Comparison of ENCODE assay signal across 11 cellular contexts in genomic region chr6:5115168-5115567, GRCh38. TPM values are rescaled to one million over a fixed set of nuclear protein-coding genes. Genes with fewer than 3 reads are reported as not detected.
A peak's percentile ranks its signal among the peaks of the same experiment; 100 is the strongest.
DNase-seq lines count a peak whose midpoint lies in the region; ATAC-seq, FAIRE-seq and TF ChIP-seq lines count a peak whose summit lies in the region.
"Had no signal": no experiment of that assay in that cellular context is flagged by ENCODE, and none has a peak within 500 bp of the region (broad histone marks: within the 10 kb centered on the region; RNA-seq: fewer than 3 reads in every experiment).

No MANE protein-coding gene starts in this region.

- WGBS in heart left ventricle, 4 donors: 71 to 83% (median 76%) methylated on average over 10 of the region's 10 CpGs
- WGBS in transverse colon (ENCODE audit: low coverage in 1 of 2), 2 donors: 40 to 65% methylated on average over 1 to 10 of the region's 10 CpGs

- H3K9me3 Mint-ChIP-seq in HFFc6: peaks cover under 1% of the 10 kb centered on the region; the same call in 1 of the 2 replicates
- peaks cover 5% of the 10 kb centered on the region for H3K9me3 Mint-ChIP-seq in astrocyte (ENCODE audit: unreplicated experiment)
- H3K9me3 Mint-ChIP-seq: central memory CD8-positive, alpha-beta T cell; naive thymus-derived CD8-positive, alpha-beta T cell had no signal

- H3K4me1 ChIP-seq in astrocyte (ENCODE audit: insufficient read depth, low read length) (no peaks in the 10 kb centered on the region), heart left ventricle (peaks cover 0 to 13% (median 0%) of the 10 kb centered on the region in 12 donors), transverse colon (no peaks in the 10 kb centered on the region)

- TF ChIP-seq CTCF in HFFc6 (IDR thresholded peaks at IDR 0.05): peak; percentile 54
- peak; percentile 38 for TF ChIP-seq CTCF in astrocyte (IDR thresholded peaks at IDR 0.05; ENCODE audit: insufficient read depth, low read depth, low read length)
- peak; percentile 21 to 64 (median 44) for TF ChIP-seq CTCF in heart left ventricle (IDR thresholded peaks at IDR 0.05)
- peak in 4 of 5 experiments; percentile 28 to 36 (median 32) for TF ChIP-seq CTCF in transverse colon (IDR thresholded peaks at IDR 0.05)

- no peak overlapping the region for H3K4me2 ChIP-seq in astrocyte (ENCODE audit: low read length)

- H3K9ac ChIP-seq in astrocyte (ENCODE audit: low read length): no peak overlapping the region

- TF ChIP-seq POLR2A in heart left ventricle (IDR thresholded peaks at IDR 0.05): no peak
- no peak for TF ChIP-seq POLR2A in transverse colon (IDR thresholded peaks at IDR 0.05)

- intact Hi-C loops in heart left ventricle (cut with DNase I): loop anchor here in 3 of 10 donors (1.0 to 10.0 kb wide), 3 partner anchors 37 to 110 kb away; partner anchors contain the start of gene RPP40 (in 1 of the 3)
- intact Hi-C loops in transverse colon (cut with DNase I; ENCODE audit: low total_unique reads): no loop called here

- H3K4me3 ChIP-seq in astrocyte (ENCODE audit: insufficient read depth, low read depth, low read length): no peak overlapping the region
- H3K4me3 ChIP-seq in heart left ventricle: no peak overlapping the region
- H3K4me3 ChIP-seq in transverse colon: no peak overlapping the region

- no peak overlapping the region for H3K27ac ChIP-seq in astrocyte (ENCODE audit: low read depth, low read length)
- H3K27ac ChIP-seq in heart left ventricle: no peak overlapping the region
- no peak overlapping the region for H3K27ac ChIP-seq in transverse colon

- H3K27me3 ChIP-seq in astrocyte (ENCODE audit: insufficient read depth, low read length) (no peaks in the 10 kb centered on the region), heart left ventricle (no peaks in the 10 kb centered on the region), transverse colon (no peaks in the 10 kb centered on the region)

- H3K36me3 ChIP-seq in astrocyte (ENCODE audit: insufficient read depth, low read length): no peaks in the 10 kb centered on the region
- peaks cover 0 to 4% (median 0%) of the 10 kb centered on the region in 9 donors for H3K36me3 ChIP-seq in heart left ventricle
- no peaks in the 10 kb centered on the region for H3K36me3 ChIP-seq in transverse colon

- DNase-seq in HFFc6 (no peak), astrocyte (ENCODE audit: low read depth) (no peak), heart left ventricle (peak in 1 of 5 donors; percentile 53), transverse colon (peak; percentile 40), DMS 273 (lab: John Stamatoyannopoulos, UW; ENCODE audit: unreplicated experiment) (no peak)
- DNase-seq: activated CD4-positive, alpha-beta T cell treated with anti-CD3 and anti-CD28 coated beads for 36 hours; naive thymus-derived CD8-positive, alpha-beta T cell had no signal

- H2AFZ ChIP-seq in astrocyte (ENCODE audit: low read depth, low read length): no peak overlapping the region

- H3K79me2 ChIP-seq in astrocyte (ENCODE audit: insufficient read depth, low read length): no peaks in the 10 kb centered on the region

- peaks cover 10% of the 10 kb centered on the region for H3K36me3 Mint-ChIP-seq in HFFc6 (ENCODE audit: low read depth)
- H3K36me3 Mint-ChIP-seq in astrocyte (ENCODE audit: low read depth, unreplicated experiment): peaks cover 11% of the 10 kb centered on the region

- in situ Hi-C loops in transverse colon (cut with MboI; ENCODE audit: low pct_ligation_motif_present in 1 of 4, low pct_unique_long_range_greater_than_20kb in 1 of 4, low sequenced_read_pairs in 3 of 4): no loop called here

- no peak for FAIRE-seq in astrocyte (lab: Jason Lieb, UNC)
- FAIRE-seq: keratinocyte had no signal

- no peaks in the 10 kb centered on the region for H3K9me3 ChIP-seq in astrocyte (ENCODE audit: insufficient read depth, low read depth, low read length)
- H3K9me3 ChIP-seq in heart left ventricle: no peaks in the 10 kb centered on the region
- H3K9me3 ChIP-seq in transverse colon: no peaks in the 10 kb centered on the region

- no peak for TF ChIP-seq EP300 in transverse colon (IDR thresholded peaks at IDR 0.05; ENCODE audit: low read depth)

- ATAC-seq in heart left ventricle: peak in 3 of 4 donors; percentile 50 to 65 (median 61)
- no peak for ATAC-seq in GM21423 (IDR thresholded peaks at IDR 0.05; ENCODE audit: unreplicated experiment)
- ATAC-seq in HG02642 (IDR thresholded peaks at IDR 0.05; ENCODE audit: poor library complexity, unreplicated experiment): no peak
- ATAC-seq: activated CD4-positive, alpha-beta T cell treated with anti-CD3 and anti-CD28 coated beads for 36 hours; naive thymus-derived CD8-positive, alpha-beta T cell had no signal

- peaks cover 22% of the 10 kb centered on the region for H4K20me1 ChIP-seq in astrocyte (ENCODE audit: insufficient read depth, low read length)

- no peaks in the 10 kb centered on the region; the same call in 1 of the 2 replicates for H3K27me3 Mint-ChIP-seq in HFFc6 (ENCODE audit: insufficient read depth)
- H3K27me3 Mint-ChIP-seq in astrocyte (ENCODE audit: low read depth, unreplicated experiment): peaks cover 4% of the 10 kb centered on the region
- H3K27me3 Mint-ChIP-seq: activated CD4-positive, alpha-beta T cell treated with anti-CD3 and anti-CD28 coated beads for 36 hours; central memory CD8-positive, alpha-beta T cell; naive thymus-derived CD8-positive, alpha-beta T cell had no signal

- no peak overlapping the region for H3K27ac Mint-ChIP-seq in HFFc6
- no peak overlapping the region for H3K27ac Mint-ChIP-seq in astrocyte (ENCODE audit: unreplicated experiment)
- H3K27ac Mint-ChIP-seq: activated CD4-positive, alpha-beta T cell treated with anti-CD3 and anti-CD28 coated beads for 36 hours had no signal

- H3K4me3 Mint-ChIP-seq in HFFc6: no peak overlapping the region
- H3K4me3 Mint-ChIP-seq in astrocyte (ENCODE audit: unreplicated experiment): no peak overlapping the region
- H3K4me3 Mint-ChIP-seq: activated CD4-positive, alpha-beta T cell treated with anti-CD3 and anti-CD28 coated beads for 36 hours; central memory CD8-positive, alpha-beta T cell; naive thymus-derived CD8-positive, alpha-beta T cell had no signal

- H3K4me1 Mint-ChIP-seq in HFFc6 (ENCODE audit: low read depth) (peaks cover 18% of the 10 kb centered on the region), astrocyte (ENCODE audit: low read depth, unreplicated experiment) (peaks cover 8% of the 10 kb centered on the region)
- H3K4me1 Mint-ChIP-seq: activated CD4-positive, alpha-beta T cell treated with anti-CD3 and anti-CD28 coated beads for 36 hours; central memory CD8-positive, alpha-beta T cell; naive thymus-derived CD8-positive, alpha-beta T cell had no signal

RNA-seq across cellular contexts. Expression of gene PPP1R3G, which starts 30.0 kb away (rescaled TPM):
- total RNA-seq in HFFc6 (2021; fragmentation: NEBNext Ultra II Directional; extraction: Animal tissue kit (Norgen Biotek cat#: 25700)): 1 to 10 TPM in 4 of 6 experiments, under 1 TPM in 2; 0.55 to 1.6 (median 1.4) TPM
- 0.39 and 0.70 TPM in 2 replicates for total RNA-seq in astrocyte
- total RNA-seq in heart left ventricle: 10 to 100 TPM in 4 of 9 donors, 1 to 10 TPM in 5; 5.8 to 12.3 (median 9.7) TPM
- polyA plus RNA-seq in heart left ventricle: 1 to 10 TPM; 5.4 to 8.0 TPM
- 1 to 10 TPM in 1 of 4 donors, under 1 TPM in 2, not detected in 1; 0.40 to 1.2 (median 0.95) TPM for total RNA-seq in transverse colon
- polyA plus RNA-seq: naive thymus-derived CD8-positive, alpha-beta T cell had no signal

Comparison
In these comparisons a context has a peak if more than half of its experiments do, and no peak if none do; other contexts are left out.
1. ATAC-seq: peak in heart left ventricle (3 of 4); none in GM21423 (single experiment) and HG02642 (single experiment).
2. Peak in every context shown above with its lines, with median percentiles within 50 percentile points of each other: CTCF ChIP-seq.